ENCODE assay signal across 12 cellular contexts in genomic region chr10:47035447-47036337, GRCh38.
"Had no signal": no experiment of that assay in that cellular context is flagged by ENCODE, and none has a peak within 500 bp of the region (broad histone marks: within the 10 kb centered on the region; RNA-seq: fewer than 3 reads in every experiment).

No MANE protein-coding gene starts in this region.

- DNase-seq: activated B cell treated with CpG ODN at 0.5 μM for 24 hours; activated CD4-positive, alpha-beta T cell treated with anti-CD3 and anti-CD28 coated beads, Interleukin-2, amount 10 ng/mL, durations not matched to agents 7 days and 5 days; activated CD8-positive, alpha-beta memory T cell treated with anti-CD3 and anti-CD28 coated beads for 24 hours; activated naive CD4-positive, alpha-beta T cell treated with anti-CD3 and anti-CD28 coated beads for 36 hours; erythroblast; mammary epithelial cell; naive B cell; stimulated activated naive B cell treated with anti-CD40 and anti-IgM and Interleukin-4, amounts not matched to agents 10 μg/mL and 1 μg/mL and 100 μg/mL, for 72 hours; T-helper 2 cell had no signal

- H3K27me3 ChIP-seq: dorsolateral prefrontal cortex, tibial nerve, vagina had no signal

- H3K36me3 ChIP-seq: tibial nerve, vagina had no signal

- H3K4me3 ChIP-seq: dorsolateral prefrontal cortex, tibial nerve, vagina had no signal

- H3K27ac ChIP-seq: dorsolateral prefrontal cortex, vagina had no signal

- ATAC-seq: stimulated activated naive B cell treated with anti-CD40 and anti-IgM and Interleukin-4, amounts not matched to agents 10 μg/mL and 1 μg/mL and 100 μg/mL, for 72 hours had no signal

- H3K9me3 ChIP-seq: tibial nerve, vagina had no signal

- H3K4me1 ChIP-seq: tibial nerve, vagina had no signal
